13 cellular contexts compared by ENCODE assay signal in the genomic region with DNA sequence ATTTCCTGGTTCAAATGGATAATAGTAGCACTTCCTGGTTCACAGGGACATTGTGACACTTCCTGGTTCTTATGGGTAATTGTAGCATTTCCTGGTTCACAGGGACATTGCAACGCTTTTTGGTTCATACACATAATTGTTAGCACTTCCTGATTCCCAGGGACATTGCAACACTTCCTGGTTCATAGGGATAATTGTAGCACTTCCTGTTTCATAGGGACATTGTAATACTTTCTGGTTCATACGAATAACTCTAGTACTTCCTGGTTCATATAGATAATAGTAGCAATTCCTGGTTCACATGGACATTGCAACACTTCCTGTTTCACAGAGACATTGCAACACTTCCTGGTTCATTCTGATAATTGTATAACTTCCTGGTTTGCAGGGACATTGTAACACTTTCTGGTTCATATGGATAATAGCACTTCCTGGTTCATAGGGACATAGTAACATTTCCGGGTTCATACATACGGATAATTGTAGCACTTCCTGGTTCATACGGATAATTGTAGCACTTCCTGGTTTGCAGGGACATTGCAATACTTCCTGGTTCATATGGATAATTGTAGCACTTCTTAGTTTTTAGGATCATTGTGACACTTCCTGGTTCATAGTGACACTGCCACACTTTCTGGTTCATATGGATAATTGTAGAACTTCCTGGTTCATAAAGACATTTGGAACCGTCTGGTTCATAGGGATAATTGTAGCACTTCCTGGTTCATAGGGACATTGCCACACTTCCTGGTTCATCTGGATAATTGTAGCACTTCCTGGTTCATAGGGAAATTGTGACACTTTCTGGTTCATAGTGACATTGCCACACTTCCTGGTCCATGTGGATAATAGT.
DNase-seq lines count a peak whose midpoint lies in the region; ATAC-seq, FAIRE-seq and TF ChIP-seq lines count a peak whose summit lies in the region.
"Had no signal": no experiment of that assay in that cellular context is flagged by ENCODE, and none has a peak within 500 bp of the region (broad histone marks: within the 10 kb centered on the region; RNA-seq: fewer than 3 reads in every experiment).

No MANE protein-coding gene starts in this region.

- no peaks in the 10 kb centered on the region for H3K27me3 Mint-ChIP-seq in T-helper 2 cell treated with Interferon-gamma antibody and Interleukin-4, amounts not matched to agents 5 μg/mL and 100 μg/mL, for 36 hours (ENCODE audit: low read depth)
- peaks cover 20 to 46% (median 34%) of the 10 kb centered on the region in 3 donors for H3K27me3 Mint-ChIP-seq in immature natural killer cell (ENCODE audit: low read depth in 3 of 3)

- DNase-seq in GM12891 (ENCODE audit: insufficient read length, low spot score) = no peak
- DNase-seq in T-helper 2 cell treated with Interferon-gamma antibody and Interleukin-4, amounts not matched to agents 5 μg/mL and 100 μg/mL, for 36 hours (ENCODE audit: low spot score) = peak; percentile 3
- peak in 2 of 3 donors; percentile 37 to 70 for DNase-seq in immature natural killer cell
- no peak for DNase-seq in NCI-H526 treated with DMSO at 0.1 percent for 48 hours (lab: John Stamatoyannopoulos, UW)
- DNase-seq in putamen (ENCODE audit: low spot score) = no peak
- DNase-seq: glutamatergic neuron, HCEC 1CT had no signal

- no peak for TF ChIP-seq POLR2A in GM12891 (IDR thresholded peaks at IDR 0.05; ENCODE audit: low read depth, low read length)

- H3K27ac ChIP-seq in 22Rv1 = peak overlapping the region; percentile 81
- H3K27ac ChIP-seq: cardiac muscle cell had no signal

- H3K36me3 Mint-ChIP-seq in T-helper 2 cell treated with Interferon-gamma antibody and Interleukin-4, amounts not matched to agents 5 μg/mL and 100 μg/mL, for 36 hours (ENCODE audit: low read depth) = peaks cover 81% of the 10 kb centered on the region
- peaks cover 58 to 77% (median 72%) of the 10 kb centered on the region in 3 donors for H3K36me3 Mint-ChIP-seq in immature natural killer cell

- no peak for TF ChIP-seq CTCF in 22Rv1 (IDR thresholded peaks at IDR 0.05)

- peaks cover 45% of the 10 kb centered on the region for H3K4me1 Mint-ChIP-seq in T-helper 2 cell treated with Interferon-gamma antibody and Interleukin-4, amounts not matched to agents 5 μg/mL and 100 μg/mL, for 36 hours (ENCODE audit: low read depth)
- peaks cover 52 to 57% of the 10 kb centered on the region in 2 donors for H3K4me1 Mint-ChIP-seq in immature natural killer cell
- H3K4me1 Mint-ChIP-seq: WTC11 had no signal

- FAIRE-seq in GM12891 (lab: Jason Lieb, UNC) = peak; percentile 5
- FAIRE-seq: D721Med had no signal

- H3K27ac Mint-ChIP-seq in T-helper 2 cell treated with Interferon-gamma antibody and Interleukin-4, amounts not matched to agents 5 μg/mL and 100 μg/mL, for 36 hours = peak overlapping the region; percentile 88
- H3K27ac Mint-ChIP-seq in immature natural killer cell = peak overlapping the region; percentile 88 to 96 (median 94)
- H3K27ac Mint-ChIP-seq: WTC11 had no signal

- no peak for ATAC-seq in HG03175 (IDR thresholded peaks at IDR 0.05; ENCODE audit: unreplicated experiment)
- ATAC-seq in GM18517 (IDR thresholded peaks at IDR 0.05; ENCODE audit: unreplicated experiment) = no peak
- ATAC-seq: WTC11 had no signal

- peak overlapping the region; percentile 43 for H3K4me3 Mint-ChIP-seq in T-helper 2 cell treated with Interferon-gamma antibody and Interleukin-4, amounts not matched to agents 5 μg/mL and 100 μg/mL, for 36 hours
- H3K4me3 Mint-ChIP-seq in immature natural killer cell = peak overlapping the region; percentile 55 to 72 (median 64)
- H3K4me3 Mint-ChIP-seq: WTC11 had no signal

- peaks cover 46% of the 10 kb centered on the region for H3K9me3 Mint-ChIP-seq in T-helper 2 cell treated with Interferon-gamma antibody and Interleukin-4, amounts not matched to agents 5 μg/mL and 100 μg/mL, for 36 hours
- peaks cover 31 to 55% (median 50%) of the 10 kb centered on the region in 6 donors for H3K9me3 Mint-ChIP-seq in immature natural killer cell

TF ChIP-seq in GM12891, 5 proteins besides CTCF, POLR2A, EP300 and RAD21:
- no peak for TF ChIP-seq TAF1 (IDR thresholded peaks at IDR 0.05; ENCODE audit: low read depth, low read length)

Comparison
In these comparisons a context has a peak if more than half of its experiments do, and no peak if none do; other contexts are left out.
1. DNase-seq: peak in T-helper 2 cell treated with Interferon-gamma antibody and Interleukin-4, amounts not matched to agents 5 μg/mL and 100 μg/mL, for 36 hours (single experiment) and immature natural killer cell (2 of 3); none in GM12891 (single experiment), NCI-H526 treated with DMSO at 0.1 percent for 48 hours (single experiment) and putamen (single experiment).